In genomic region chr20:17042122-17042521, GRCh38 we compare ENCODE assay signal across 33 cellular contexts.
"Had no signal": no experiment of that assay in that cellular context is flagged by ENCODE, and none has a peak within 500 bp of the region (broad histone marks: within the 10 kb centered on the region; RNA-seq: fewer than 3 reads in every experiment).

No MANE protein-coding gene starts in this region.

- H3K36me3 ChIP-seq: MG63 had no signal

- H3K27me3 ChIP-seq: MG63 had no signal

- H3K4me3 ChIP-seq: MG63 had no signal

- H3K9me3 ChIP-seq: MG63 had no signal

- DNase-seq: Karpas-422, Kasumi-1, MG63, MM.1S, MV-4-11, NCI-H1048, NCI-H1092, NCI-H1092 treated with DMSO at 0.1 percent for 48 hours, NCI-H1105, NCI-H1105 treated with DMSO at 0.1 percent for 48 hours, NCI-H1417, NCI-H1417 treated with DMSO at 0.1 percent for 48 hours, NCI-H1436, NCI-H1436 treated with DMSO at 0.1 percent for 48 hours, NCI-H146, NCI-H1694, NCI-H1694 treated with DMSO at 0.1 percent for 48 hours, NCI-H187, NCI-H187 treated with DMSO at 0.1 percent for 48 hours, NCI-H1930, NCI-H2029, NCI-H2029 treated with DMSO at 0.1 percent for 48 hours, NCI-H2081, NCI-H2081 treated with DMSO at 0.1 percent for 48 hours, NCI-H2107, NCI-H2171, NCI-H2171 treated with DMSO at 0.1 percent for 48 hours, NCI-H2227 treated with DMSO at 0.1 percent for 48 hours, NCI-H226, NCI-H345, NCI-H446 treated with DMSO at 0.1 percent for 48 hours, NCI-H510A, NCI-H524 had no signal
